Comparison of ENCODE assay signal across 13 cellular contexts in the genomic region with DNA sequence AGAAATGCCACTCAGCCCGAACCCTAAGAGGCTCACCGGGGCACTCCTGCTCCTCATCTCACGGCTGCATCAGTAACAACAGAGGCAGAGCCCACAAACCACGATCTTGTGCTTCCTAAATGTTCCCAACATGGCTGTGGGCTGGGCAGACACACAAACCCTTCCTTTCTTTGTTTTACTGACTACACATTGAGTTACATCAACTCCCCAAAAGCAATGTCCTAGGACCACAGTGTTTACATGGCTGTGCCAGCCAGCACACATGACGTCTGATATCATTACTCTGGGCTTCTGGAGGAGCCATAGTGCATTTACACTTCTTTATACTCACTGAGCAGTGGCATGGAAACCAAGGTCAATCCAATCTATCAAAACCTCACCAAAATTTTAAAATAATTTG.
DNase-seq lines count a peak whose midpoint lies in the region; ATAC-seq and TF ChIP-seq lines count a peak whose summit lies in the region.
"Had no signal": no experiment of that assay in that cellular context is flagged by ENCODE, and none has a peak within 500 bp of the region (broad histone marks: within the 10 kb centered on the region; RNA-seq: fewer than 3 reads in every experiment).

No MANE protein-coding gene starts in this region.

- no peaks in the 10 kb centered on the region for H3K9me3 ChIP-seq in psoas muscle
- H3K9me3 ChIP-seq in neuronal stem cell (replicated peaks in 1 of 2; ENCODE audit: control insufficient read depth in 2 of 2, insufficient read depth in 1 of 2, low read depth in 1 of 2, low read length in 2 of 2), result peaks cover 0 to 12% of the 10 kb centered on the region in 2 donors

- no peak overlapping the region for H3K23ac ChIP-seq in neuronal stem cell (ENCODE audit: low read depth, low read length, poor library complexity)

- H3K4me1 ChIP-seq in psoas muscle (peaks cover 19% of the 10 kb centered on the region), neuronal stem cell (ENCODE audit: control insufficient read depth in 2 of 2, insufficient read depth in 1 of 2, low read depth in 1 of 2, low read length in 2 of 2) (peaks cover 5 to 13% of the 10 kb centered on the region in 2 donors)

- H3K9ac ChIP-seq in neuronal stem cell (ENCODE audit: low read depth, low read length, poor library complexity), result no peak overlapping the region

- H2BK5ac ChIP-seq in neuronal stem cell (ENCODE audit: low read length), result no peak overlapping the region

- CTCF ChIA-PET in HEK293T (lab: Yijun Ruan, JAX), result no interaction called here

- no peak overlapping the region for H3K4me3 ChIP-seq in psoas muscle
- no peak overlapping the region for H3K4me3 ChIP-seq in neuronal stem cell (ENCODE audit: low read length in 2 of 2)

- H3K4me2 ChIP-seq in neuronal stem cell (ENCODE audit: insufficient read depth, low read length, poor library complexity, severe bottlenecking), result no peak overlapping the region

- ATAC-seq in psoas muscle (peak in 2 of 4 donors; percentile 6 to 18), GM18517 (IDR thresholded peaks at IDR 0.05; ENCODE audit: unreplicated experiment) (no peak), HG03039 (IDR thresholded peaks at IDR 0.05; ENCODE audit: unreplicated experiment) (no peak)
- ATAC-seq: activated CD8-positive, alpha-beta T cell treated with anti-CD3 and anti-CD28 coated beads for 36 hours; activated naive CD8-positive, alpha-beta T cell treated with anti-CD3 and anti-CD28 coated beads, Interleukin-2, amount 50 U/mL, for 24 hours; T-cell had no signal

- no peak overlapping the region for H3K4ac ChIP-seq in neuronal stem cell (ENCODE audit: low read length)

- H2BK12ac ChIP-seq in neuronal stem cell (ENCODE audit: low read length), result no peak overlapping the region

- H3K27ac ChIP-seq in psoas muscle (peak overlapping the region; percentile 78), neuronal stem cell (replicated peaks; ENCODE audit: low read length) (no peak overlapping the region)

- TF ChIP-seq CTCF in psoas muscle (IDR thresholded peaks at IDR 0.05), result no peak

- POLR2A ChIA-PET in HEK293T (lab: Yijun Ruan, JAX), result no interaction called here

- intact Hi-C loops in psoas muscle (cut with DNase I), result no loop called here

- H3K27me3 ChIP-seq in psoas muscle (ENCODE audit: insufficient read depth in 3 of 3, low read length in 2 of 3) (no peaks in the 10 kb centered on the region), neuronal stem cell (ENCODE audit: control insufficient read depth in 3 of 3, insufficient read depth in 3 of 3, low read depth in 1 of 3, low read length in 3 of 3) (no peaks in the 10 kb centered on the region)

- WGBS in psoas muscle, 3 donors, result 77 to 83% (median 78%) methylated on average over 5 of the region's 5 CpGs
- no CpG with 5 or more reads among the region's 5 CpGs for WGBS in neuronal stem cell (ENCODE audit: extremely low coverage in 2 of 2, insufficient read length in 2 of 2, insufficient replicate concordance in 1 of 2), 2 donors

- H3K79me1 ChIP-seq in neuronal stem cell (ENCODE audit: low read depth, low read length), result peaks cover 2% of the 10 kb centered on the region

- no peak overlapping the region for H4K91ac ChIP-seq in neuronal stem cell (ENCODE audit: low read depth, low read length, poor library complexity)

- H2BK120ac ChIP-seq in neuronal stem cell (ENCODE audit: low read depth, low read length), result no peak overlapping the region

- no peak overlapping the region for H4K8ac ChIP-seq in neuronal stem cell (ENCODE audit: low read depth, low read length)

- no peak overlapping the region for H2AFZ ChIP-seq in neuronal stem cell (ENCODE audit: low read length)

- no peak overlapping the region for H3K14ac ChIP-seq in neuronal stem cell (ENCODE audit: low read length)

- DNase-seq in AG08396 (ENCODE audit: low spot score), result peak; percentile 43
- DNase-seq in amniotic epithelial cell (ENCODE audit: low read depth), result peak; percentile 69
- peak; percentile 64 for DNase-seq in foreskin melanocyte
- no peak for DNase-seq in psoas muscle
- no peak for DNase-seq in HEK293T (ENCODE audit: extremely low spot score)
- DNase-seq in neuronal stem cell (ENCODE audit: low spot score), result no peak
- DNase-seq: activated CD8-positive, alpha-beta T cell treated with anti-CD3 and anti-CD28 coated beads for 36 hours; activated naive CD8-positive, alpha-beta T cell treated with anti-CD3 and anti-CD28 coated beads, Interleukin-2, amount 50 U/mL, for 24 hours; midbrain; stimulated activated CD4-positive, alpha-beta T cell treated with anti-CD3 and anti-CD28 coated beads, Interleukin-1b, Interleukin-23, amount 100 ng/mL, for 48 hours; T-cell had no signal

- H2AK5ac ChIP-seq in neuronal stem cell (ENCODE audit: low read depth, low read length), result no peak overlapping the region

- no peak overlapping the region for H2BK15ac ChIP-seq in neuronal stem cell (ENCODE audit: low read length)

- H3K36me3 ChIP-seq in psoas muscle (ENCODE audit: insufficient read depth in 1 of 2, low read depth in 1 of 2), result no peaks in the 10 kb centered on the region
- no peaks in the 10 kb centered on the region for H3K36me3 ChIP-seq in neuronal stem cell (replicated peaks in 1 of 2; ENCODE audit: control insufficient read depth in 2 of 2, insufficient read depth in 2 of 2, low read length in 2 of 2)

- no peak overlapping the region for H3K18ac ChIP-seq in neuronal stem cell (ENCODE audit: low read length)

TF ChIP-seq in HEK293T, 16 proteins besides CTCF, POLR2A, EP300 and RAD21:
- TF ChIP-seq ELF4 (IDR thresholded peaks at IDR 0.05) (no peak), BHLHE40 (IDR thresholded peaks at IDR 0.05; ENCODE audit: borderline replicate concordance) (no peak), FOXM1 (IDR thresholded peaks at IDR 0.05; ENCODE audit: borderline replicate concordance) (no peak), ZNF384 (IDR thresholded peaks at IDR 0.05) (no peak), L3MBTL2 (conservative IDR thresholded peaks at IDR 0.05) (no peak), ARNT (IDR thresholded peaks at IDR 0.05) (no peak), TARDBP (IDR thresholded peaks at IDR 0.05) (no peak), FOXK2 (IDR thresholded peaks at IDR 0.05) (no peak), HDGF (IDR thresholded peaks at IDR 0.05; ENCODE audit: borderline replicate concordance) (no peak), NFRKB (IDR thresholded peaks at IDR 0.05) (no peak), LEF1 (IDR thresholded peaks at IDR 0.05; ENCODE audit: borderline replicate concordance) (no peak), SP1 (IDR thresholded peaks at IDR 0.05) (no peak), CTBP1 (IDR thresholded peaks at IDR 0.05; ENCODE audit: borderline replicate concordance) (no peak), FOXA1 (IDR thresholded peaks at IDR 0.05) (no peak), SUZ12 (IDR thresholded peaks at IDR 0.05) (no peak)
- TF ChIP-seq, protein P1, sequence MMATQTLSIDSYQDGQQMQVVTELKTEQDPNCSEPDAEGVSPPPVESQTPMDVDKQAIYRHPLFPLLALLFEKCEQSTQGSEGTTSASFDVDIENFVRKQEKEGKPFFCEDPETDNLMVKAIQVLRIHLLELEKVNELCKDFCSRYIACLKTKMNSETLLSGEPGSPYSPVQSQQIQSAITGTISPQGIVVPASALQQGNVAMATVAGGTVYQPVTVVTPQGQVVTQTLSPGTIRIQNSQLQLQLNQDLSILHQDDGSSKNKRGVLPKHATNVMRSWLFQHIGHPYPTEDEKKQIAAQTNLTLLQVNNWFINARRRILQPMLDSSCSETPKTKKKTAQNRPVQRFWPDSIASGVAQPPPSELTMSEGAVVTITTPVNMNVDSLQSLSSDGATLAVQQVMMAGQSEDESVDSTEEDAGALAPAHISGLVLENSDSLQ (IDR thresholded peaks at IDR 0.05), result no peak

Comparison
In these comparisons a context has a peak if more than half of its experiments do, and no peak if none do; other contexts are left out.
1. DNase-seq: peak in AG08396 (single experiment), amniotic epithelial cell (single experiment) and foreskin melanocyte (single experiment); none in psoas muscle (0 of 2), HEK293T (single experiment) and neuronal stem cell (single experiment).